Comparison of ENCODE assay signal across 25 cellular contexts in the genomic region with DNA sequence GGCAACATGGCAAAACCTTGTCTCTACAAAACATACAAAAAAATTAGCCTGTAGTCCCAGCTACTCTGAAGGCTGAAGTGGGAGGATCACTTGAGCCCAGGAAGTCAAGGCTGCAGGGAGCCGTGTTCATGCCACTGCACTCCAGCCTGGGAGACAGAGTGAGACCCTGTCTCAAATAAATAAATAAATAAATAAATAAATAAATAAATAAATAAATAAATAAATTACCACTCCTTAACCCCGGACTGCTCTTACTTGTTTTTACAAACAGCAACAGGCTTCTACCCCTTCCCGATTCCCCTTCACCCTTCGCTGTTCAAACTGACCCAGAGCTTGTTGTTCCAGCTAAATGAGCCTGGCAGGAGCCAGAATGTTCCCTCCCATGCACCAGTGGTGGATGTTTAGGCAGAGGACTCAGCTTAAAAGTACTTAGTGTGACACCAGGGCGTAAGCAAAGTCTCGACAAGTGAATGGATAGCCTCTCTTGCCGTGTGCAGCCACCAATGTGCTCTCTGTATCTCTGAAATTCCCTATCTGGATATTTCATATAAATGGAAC. TPM values are rescaled to one million over a fixed set of nuclear protein-coding genes. Genes with fewer than 3 reads are reported as not detected.
"Had no signal": no experiment of that assay in that cellular context is flagged by ENCODE, and none has a peak within 500 bp of the region (broad histone marks: within the 10 kb centered on the region; RNA-seq: fewer than 3 reads in every experiment).

No MANE protein-coding gene starts in this region.

- H3K27me3 ChIP-seq: upper lobe of left lung had no signal

- H3K4me3 Mint-ChIP-seq: activated CD8-positive, alpha-beta T cell treated with anti-CD3 and anti-CD28 coated beads, Interleukin-2, amount 10 ng/mL, durations not matched to agents 7 days and 5 days; activated naive CD8-positive, alpha-beta T cell treated with anti-CD3 and anti-CD28 coated beads, Interleukin-2, amount 10 ng/mL, durations not matched to agents 7 days and 5 days; dendritic cell treated with granulocyte-macrophage colony-stimulating factor and Interleukin-4, amounts not matched to agents 40 ng/mL and 50 ng/mL, for 4 days; natural killer cell treated with Interleukin-12 subunit alpha and Interleukin-12 subunit beta and Interleukin-15 and Interleukin-18, amount 100 ng/mL, for 72 hours; stimulated activated naive B cell treated with anti-CD40 and anti-IgM and Interleukin-4, amounts not matched to agents 10 μg/mL and 1 μg/mL and 100 μg/mL, for 72 hours had no signal

- H3K4me1 Mint-ChIP-seq: activated naive CD8-positive, alpha-beta T cell treated with anti-CD3 and anti-CD28 coated beads, Interleukin-2, amount 10 ng/mL, durations not matched to agents 7 days and 5 days had no signal

- H3K36me3 ChIP-seq: upper lobe of left lung had no signal

- H3K9ac ChIP-seq: parathyroid adenoma had no signal

- H3K9me3 Mint-ChIP-seq: activated naive CD8-positive, alpha-beta T cell treated with anti-CD3 and anti-CD28 coated beads, Interleukin-2, amount 10 ng/mL, durations not matched to agents 7 days and 5 days; activated T-helper 2 cell treated with anti-CD3 and anti-CD28 coated beads, Interferon-gamma antibody, Interleukin-2, Interleukin-4, amounts not matched to agents 10 μg/mL and 5 μg/mL and 100 μg/mL, durations not matched to agents 14 hours and 24 hours and 36 hours; dendritic cell treated with granulocyte-macrophage colony-stimulating factor and Interleukin-4, amounts not matched to agents 40 ng/mL and 50 ng/mL, for 4 days; natural killer cell treated with Interleukin-12 subunit alpha and Interleukin-12 subunit beta and Interleukin-15 and Interleukin-18, amount 100 ng/mL, for 72 hours; stimulated activated naive B cell treated with anti-CD40 and anti-IgM and Interleukin-4, amounts not matched to agents 10 μg/mL and 1 μg/mL and 100 μg/mL, for 72 hours had no signal

- FAIRE-seq: bronchial epithelial cell, endometrium, frontal cortex, small intestine had no signal

- H3K27me3 Mint-ChIP-seq: stimulated activated naive B cell treated with anti-CD40 and anti-IgM and Interleukin-4, amounts not matched to agents 10 μg/mL and 1 μg/mL and 100 μg/mL, for 72 hours had no signal

- H3K4me1 ChIP-seq: parathyroid adenoma, upper lobe of left lung had no signal

- DNase-seq: activated CD4-positive, alpha-beta T cell treated with anti-CD3 and anti-CD28 coated beads for 1 hour; activated CD4-positive, alpha-beta T cell treated with anti-CD3 and anti-CD28 coated beads, Interleukin-2, amount 50 U/mL, for 1 hour; activated CD8-positive, alpha-beta T cell treated with anti-CD3 and anti-CD28 coated beads, Interleukin-2, amount 10 ng/mL, durations not matched to agents 7 days and 5 days; activated naive CD4-positive, alpha-beta T cell treated with Interleukin-2 at 50 U/mL for 16 hours; activated naive CD8-positive, alpha-beta T cell treated with anti-CD3 and anti-CD28 coated beads, Interleukin-2, amount 10 ng/mL, durations not matched to agents 7 days and 5 days; activated T-cell treated with anti-CD3 and anti-CD28 coated beads, Interleukin-2, amount 50 U/mL, for 1 hour; amygdala; effector CD4-positive, alpha-beta T cell; glutamatergic neuron; hippocampal formation; small intestine; stimulated activated naive B cell treated with anti-CD40 and anti-IgM and Interleukin-4, amounts not matched to agents 10 μg/mL and 1 μg/mL and 100 μg/mL, for 72 hours; upper lobe of left lung had no signal

- H3K36me3 Mint-ChIP-seq: activated naive CD8-positive, alpha-beta T cell treated with anti-CD3 and anti-CD28 coated beads, Interleukin-2, amount 10 ng/mL, durations not matched to agents 7 days and 5 days; natural killer cell treated with Interleukin-12 subunit alpha and Interleukin-12 subunit beta and Interleukin-15 and Interleukin-18, amount 100 ng/mL, for 72 hours; stimulated activated naive B cell treated with anti-CD40 and anti-IgM and Interleukin-4, amounts not matched to agents 10 μg/mL and 1 μg/mL and 100 μg/mL, for 72 hours had no signal

- H3K4me3 ChIP-seq: upper lobe of left lung had no signal

- H3K27ac ChIP-seq: parathyroid adenoma, upper lobe of left lung, VCaP had no signal

- H3K27ac Mint-ChIP-seq: activated CD8-positive, alpha-beta T cell treated with anti-CD3 and anti-CD28 coated beads, Interleukin-2, amount 10 ng/mL, durations not matched to agents 7 days and 5 days; activated naive CD8-positive, alpha-beta T cell treated with anti-CD3 and anti-CD28 coated beads, Interleukin-2, amount 10 ng/mL, durations not matched to agents 7 days and 5 days; activated T-helper 2 cell treated with anti-CD3 and anti-CD28 coated beads, Interferon-gamma antibody, Interleukin-2, Interleukin-4, amounts not matched to agents 10 μg/mL and 5 μg/mL and 100 μg/mL, durations not matched to agents 14 hours and 24 hours and 36 hours; dendritic cell treated with granulocyte-macrophage colony-stimulating factor and Interleukin-4, amounts not matched to agents 40 ng/mL and 50 ng/mL, for 4 days; natural killer cell treated with Interleukin-12 subunit alpha and Interleukin-12 subunit beta and Interleukin-15 and Interleukin-18, amount 100 ng/mL, for 72 hours; stimulated activated naive B cell treated with anti-CD40 and anti-IgM and Interleukin-4, amounts not matched to agents 10 μg/mL and 1 μg/mL and 100 μg/mL, for 72 hours had no signal

- H3K9me3 ChIP-seq: upper lobe of left lung had no signal

RNA-seq across cellular contexts. Expression of a gene that starts 21.5 kb away (rescaled TPM):
- total RNA-seq: activated CD8-positive, alpha-beta T cell treated with anti-CD3 and anti-CD28 coated beads, Interleukin-2, amount 10 ng/mL, durations not matched to agents 7 days and 5 days; activated naive CD8-positive, alpha-beta T cell treated with anti-CD3 and anti-CD28 coated beads, Interleukin-2, amount 10 ng/mL, durations not matched to agents 7 days and 5 days; activated T-helper 2 cell treated with anti-CD3 and anti-CD28 coated beads, Interferon-gamma antibody, Interleukin-2, Interleukin-4, amounts not matched to agents 10 μg/mL and 5 μg/mL and 100 μg/mL, durations not matched to agents 14 hours and 24 hours and 36 hours; frontal cortex; liver; natural killer cell treated with Interleukin-12 subunit alpha and Interleukin-12 subunit beta and Interleukin-15 and Interleukin-18, amount 100 ng/mL, for 72 hours; sciatic nerve; T-helper 2 cell treated with Interferon-gamma antibody and Interleukin-4, amounts not matched to agents 100 ng/mL and 5 ng/mL, for 36 hours; temporal lobe; upper lobe of left lung had no signal
- polyA plus RNA-seq: liver had no signal

RNA-seq across cellular contexts. Expression of a gene that starts 22.5 kb away (rescaled TPM):
- total RNA-seq: activated CD8-positive, alpha-beta T cell treated with anti-CD3 and anti-CD28 coated beads, Interleukin-2, amount 10 ng/mL, durations not matched to agents 7 days and 5 days; activated naive CD8-positive, alpha-beta T cell treated with anti-CD3 and anti-CD28 coated beads, Interleukin-2, amount 10 ng/mL, durations not matched to agents 7 days and 5 days; activated T-helper 2 cell treated with anti-CD3 and anti-CD28 coated beads, Interferon-gamma antibody, Interleukin-2, Interleukin-4, amounts not matched to agents 10 μg/mL and 5 μg/mL and 100 μg/mL, durations not matched to agents 14 hours and 24 hours and 36 hours; frontal cortex; natural killer cell treated with Interleukin-12 subunit alpha and Interleukin-12 subunit beta and Interleukin-15 and Interleukin-18, amount 100 ng/mL, for 72 hours; sciatic nerve; T-helper 2 cell treated with Interferon-gamma antibody and Interleukin-4, amounts not matched to agents 100 ng/mL and 5 ng/mL, for 36 hours; temporal lobe; upper lobe of left lung had no signal
- polyA plus RNA-seq: liver had no signal
